8 cellular contexts compared by ENCODE assay signal in the genomic region with DNA sequence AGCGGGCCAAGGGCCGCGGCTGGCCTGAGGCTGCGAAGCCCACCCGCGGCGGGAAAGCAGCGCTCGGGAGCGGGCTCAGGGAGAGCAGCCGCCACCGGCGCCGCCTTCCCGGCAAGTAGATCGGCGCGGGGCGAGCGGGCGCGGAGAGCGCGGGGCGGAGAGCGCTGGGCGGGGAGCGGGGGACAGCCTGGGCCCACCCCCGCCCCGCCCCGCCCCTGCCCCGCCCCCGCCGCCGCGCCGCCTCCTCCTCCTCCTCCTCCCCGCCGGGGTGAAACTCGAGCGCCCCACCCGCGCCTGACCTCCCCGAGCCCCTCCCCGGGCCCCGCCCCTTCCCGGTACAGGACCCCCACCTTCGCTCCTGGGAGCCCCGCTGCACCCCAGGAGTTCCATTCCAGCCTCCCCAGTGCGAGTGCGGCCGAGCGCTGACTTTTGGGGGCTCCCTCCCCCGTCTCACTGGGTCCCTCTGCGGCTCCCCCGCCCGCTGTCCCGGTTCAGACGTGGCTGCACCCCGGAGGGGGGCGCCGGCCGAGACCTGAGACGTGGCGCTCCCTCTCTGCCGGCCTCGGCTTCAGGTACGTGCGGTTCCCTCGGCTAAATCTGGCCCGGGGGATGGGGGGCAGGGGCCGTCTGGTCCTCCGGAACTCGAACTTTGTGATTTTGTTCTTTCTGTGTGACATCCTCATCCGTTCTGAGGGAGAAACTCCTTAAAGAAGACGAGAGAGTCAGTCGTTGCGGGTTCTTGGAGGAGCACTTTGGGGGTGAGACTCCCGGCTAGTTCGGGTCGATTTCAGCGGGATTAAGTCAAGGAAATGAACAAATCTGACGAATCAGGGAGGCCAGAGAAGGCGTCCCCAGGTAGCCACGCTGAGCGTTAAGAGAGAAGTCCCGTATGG. TPM values are rescaled to one million over a fixed set of nuclear protein-coding genes. Genes with fewer than 3 reads are reported as not detected.
DNase-seq lines count a peak whose midpoint lies in the region; ATAC-seq and TF ChIP-seq lines count a peak whose summit lies in the region.

A gene with protein sequence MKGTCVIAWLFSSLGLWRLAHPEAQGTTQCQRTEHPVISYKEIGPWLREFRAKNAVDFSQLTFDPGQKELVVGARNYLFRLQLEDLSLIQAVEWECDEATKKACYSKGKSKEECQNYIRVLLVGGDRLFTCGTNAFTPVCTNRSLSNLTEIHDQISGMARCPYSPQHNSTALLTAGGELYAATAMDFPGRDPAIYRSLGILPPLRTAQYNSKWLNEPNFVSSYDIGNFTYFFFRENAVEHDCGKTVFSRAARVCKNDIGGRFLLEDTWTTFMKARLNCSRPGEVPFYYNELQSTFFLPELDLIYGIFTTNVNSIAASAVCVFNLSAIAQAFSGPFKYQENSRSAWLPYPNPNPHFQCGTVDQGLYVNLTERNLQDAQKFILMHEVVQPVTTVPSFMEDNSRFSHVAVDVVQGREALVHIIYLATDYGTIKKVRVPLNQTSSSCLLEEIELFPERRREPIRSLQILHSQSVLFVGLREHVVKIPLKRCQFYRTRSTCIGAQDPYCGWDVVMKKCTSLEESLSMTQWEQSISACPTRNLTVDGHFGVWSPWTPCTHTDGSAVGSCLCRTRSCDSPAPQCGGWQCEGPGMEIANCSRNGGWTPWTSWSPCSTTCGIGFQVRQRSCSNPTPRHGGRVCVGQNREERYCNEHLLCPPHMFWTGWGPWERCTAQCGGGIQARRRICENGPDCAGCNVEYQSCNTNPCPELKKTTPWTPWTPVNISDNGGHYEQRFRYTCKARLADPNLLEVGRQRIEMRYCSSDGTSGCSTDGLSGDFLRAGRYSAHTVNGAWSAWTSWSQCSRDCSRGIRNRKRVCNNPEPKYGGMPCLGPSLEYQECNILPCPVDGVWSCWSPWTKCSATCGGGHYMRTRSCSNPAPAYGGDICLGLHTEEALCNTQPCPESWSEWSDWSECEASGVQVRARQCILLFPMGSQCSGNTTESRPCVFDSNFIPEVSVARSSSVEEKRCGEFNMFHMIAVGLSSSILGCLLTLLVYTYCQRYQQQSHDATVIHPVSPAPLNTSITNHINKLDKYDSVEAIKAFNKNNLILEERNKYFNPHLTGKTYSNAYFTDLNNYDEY (minus strand): TSS at position 117 of the 893 bp plus-strand sequence. CDS start 166,129 bp downstream, outside the sequence.

- H3K4me3 ChIP-seq in gastroesophageal sphincter = peak within 1 kb of the TSS; percentile 78 to 82
- H3K4me3 ChIP-seq in neural cell (ENCODE audit: low read length) = peak within 1 kb of the TSS; percentile 88

- peaks cover 25% of the 10 kb centered on the region for H3K27me3 ChIP-seq in gastroesophageal sphincter
- H3K27me3 ChIP-seq in neural cell (ENCODE audit: insufficient read depth, low read depth, low read length) = no peaks in the 10 kb centered on the region

- peak within 1 kb of the TSS; percentile 86 to 90 (median 88) for H3K27ac ChIP-seq in gastroesophageal sphincter
- no peak within 1 kb of the TSS for H3K27ac ChIP-seq in neural cell (ENCODE audit: low read length)

- H3K9me3 ChIP-seq in gastroesophageal sphincter = no peaks in the 10 kb centered on the region
- H3K9me3 ChIP-seq in neural cell (ENCODE audit: low read length) = no peaks in the 10 kb centered on the region

- TF ChIP-seq EP300 in gastroesophageal sphincter (IDR thresholded peaks at IDR 0.05) (no peak), neural cell (conservative IDR thresholded peaks at IDR 0.05; ENCODE audit: poor library complexity, severe bottlenecking) (no peak)

- no peak for TF ChIP-seq RAD21 in neural cell (conservative IDR thresholded peaks at IDR 0.05)

- H3K36me3 ChIP-seq in gastroesophageal sphincter (peaks cover 0 to 21% of the 10 kb centered on the region in 2 donors), neural cell (ENCODE audit: insufficient read depth, low read length) (no peaks in the 10 kb centered on the region)

- DNase-seq in Daoy (ENCODE audit: low read depth) (peak; percentile 65), HPDE6-E6E7 (ENCODE audit: extremely low spot score) (peak; percentile 37), SHP77 treated with DMSO at 0.1 percent for 48 hours (lab: John Stamatoyannopoulos, UW) (no peak), SHP77 (lab: John Stamatoyannopoulos, UW) (no peak)

- H3K4me1 Mint-ChIP-seq in activated T-helper 17 cell treated with anti-CD3 and anti-CD28 coated beads, Interleukin-2, amount 50 U/mL, for 72 hours = peaks cover 4% of the 10 kb centered on the region

- 0 to 15% methylated on average over 5 to 6 of the region's 87 CpGs for WGBS in gastroesophageal sphincter (ENCODE audit: low coverage in 1 of 2), 2 donors

- H3F3A ChIP-seq in neural cell (ENCODE audit: insufficient read depth, low read length, poor library complexity, severe bottlenecking) = peaks cover 3% of the 10 kb centered on the region

- H2AFZ ChIP-seq in neural cell (ENCODE audit: low read depth, low read length) = peak within 1 kb of the TSS; percentile 21

- no peak for TF ChIP-seq POLR2A in gastroesophageal sphincter (IDR thresholded peaks at IDR 0.05)

- peaks cover 0 to 35% (median 13%) of the 10 kb centered on the region in 3 donors for H3K4me1 ChIP-seq in gastroesophageal sphincter

- H3K4me2 ChIP-seq in neural cell (ENCODE audit: low read length) = peak within 1 kb of the TSS; percentile 90

- peaks cover 4% of the 10 kb centered on the region for H3K36me3 Mint-ChIP-seq in activated T-helper 17 cell treated with anti-CD3 and anti-CD28 coated beads, Interleukin-2, amount 50 U/mL, for 72 hours (ENCODE audit: low read depth)

- H3K79me2 ChIP-seq in neural cell (replicated peaks; ENCODE audit: insufficient read depth, low read length) = peaks cover 10% of the 10 kb centered on the region

- H4K20me1 ChIP-seq in neural cell (ENCODE audit: insufficient read depth) = no peaks in the 10 kb centered on the region

- H3K27ac Mint-ChIP-seq in activated T-helper 17 cell treated with anti-CD3 and anti-CD28 coated beads, Interleukin-2, amount 50 U/mL, for 72 hours = no peak within 1 kb of the TSS

- H3K9me3 Mint-ChIP-seq in activated T-helper 17 cell treated with anti-CD3 and anti-CD28 coated beads, Interleukin-2, amount 50 U/mL, for 72 hours = no peaks in the 10 kb centered on the region

- ATAC-seq in activated T-helper 17 cell treated with anti-CD3 and anti-CD28 coated beads, Interleukin-2, amount 50 U/mL, for 72 hours (replicated peaks) = no peak
- ATAC-seq in gastroesophageal sphincter (peak; percentile 83), GM21529 (IDR thresholded peaks at IDR 0.05; ENCODE audit: unreplicated experiment) (no peak)

- no peaks in the 10 kb centered on the region for H3K9me2 ChIP-seq in neural cell (ENCODE audit: insufficient read depth, low read length)

- H3K9ac ChIP-seq in neural cell (ENCODE audit: low read length) = peak within 1 kb of the TSS; percentile 57

- TF ChIP-seq CTCF in gastroesophageal sphincter (IDR thresholded peaks at IDR 0.05) = peak in 1 of 4 experiments; percentile 6
- TF ChIP-seq CTCF in neural cell (IDR thresholded peaks at IDR 0.05; ENCODE audit: poor library complexity, severe bottlenecking) = no peak

- peak within 1 kb of the TSS; percentile 58 for H3K4me3 Mint-ChIP-seq in activated T-helper 17 cell treated with anti-CD3 and anti-CD28 coated beads, Interleukin-2, amount 50 U/mL, for 72 hours

- peaks cover 20% of the 10 kb centered on the region for H3K27me3 Mint-ChIP-seq in activated T-helper 17 cell treated with anti-CD3 and anti-CD28 coated beads, Interleukin-2, amount 50 U/mL, for 72 hours

TF ChIP-seq in neural cell, 6 proteins besides CTCF, POLR2A, EP300 and RAD21:
- TF ChIP-seq, protein P1, sequence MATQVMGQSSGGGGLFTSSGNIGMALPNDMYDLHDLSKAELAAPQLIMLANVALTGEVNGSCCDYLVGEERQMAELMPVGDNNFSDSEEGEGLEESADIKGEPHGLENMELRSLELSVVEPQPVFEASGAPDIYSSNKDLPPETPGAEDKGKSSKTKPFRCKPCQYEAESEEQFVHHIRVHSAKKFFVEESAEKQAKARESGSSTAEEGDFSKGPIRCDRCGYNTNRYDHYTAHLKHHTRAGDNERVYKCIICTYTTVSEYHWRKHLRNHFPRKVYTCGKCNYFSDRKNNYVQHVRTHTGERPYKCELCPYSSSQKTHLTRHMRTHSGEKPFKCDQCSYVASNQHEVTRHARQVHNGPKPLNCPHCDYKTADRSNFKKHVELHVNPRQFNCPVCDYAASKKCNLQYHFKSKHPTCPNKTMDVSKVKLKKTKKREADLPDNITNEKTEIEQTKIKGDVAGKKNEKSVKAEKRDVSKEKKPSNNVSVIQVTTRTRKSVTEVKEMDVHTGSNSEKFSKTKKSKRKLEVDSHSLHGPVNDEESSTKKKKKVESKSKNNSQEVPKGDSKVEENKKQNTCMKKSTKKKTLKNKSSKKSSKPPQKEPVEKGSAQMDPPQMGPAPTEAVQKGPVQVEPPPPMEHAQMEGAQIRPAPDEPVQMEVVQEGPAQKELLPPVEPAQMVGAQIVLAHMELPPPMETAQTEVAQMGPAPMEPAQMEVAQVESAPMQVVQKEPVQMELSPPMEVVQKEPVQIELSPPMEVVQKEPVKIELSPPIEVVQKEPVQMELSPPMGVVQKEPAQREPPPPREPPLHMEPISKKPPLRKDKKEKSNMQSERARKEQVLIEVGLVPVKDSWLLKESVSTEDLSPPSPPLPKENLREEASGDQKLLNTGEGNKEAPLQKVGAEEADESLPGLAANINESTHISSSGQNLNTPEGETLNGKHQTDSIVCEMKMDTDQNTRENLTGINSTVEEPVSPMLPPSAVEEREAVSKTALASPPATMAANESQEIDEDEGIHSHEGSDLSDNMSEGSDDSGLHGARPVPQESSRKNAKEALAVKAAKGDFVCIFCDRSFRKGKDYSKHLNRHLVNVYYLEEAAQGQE (IDR thresholded peaks at IDR 0.05; ENCODE audit: borderline replicate concordance) = no peak
- TF ChIP-seq EZH2 (IDR thresholded peaks at IDR 0.05; ENCODE audit: borderline replicate concordance, insufficient read depth, low read length, poor library complexity, severe bottlenecking) (no peak), POLR2AphosphoS5 (IDR thresholded peaks at IDR 0.05) (no peak), TAF1 (IDR thresholded peaks at IDR 0.05; ENCODE audit: low read depth) (no peak), SMC3 (conservative IDR thresholded peaks at IDR 0.05; ENCODE audit: poor library complexity) (no peak), MXI1 (conservative IDR thresholded peaks at IDR 0.05; ENCODE audit: poor library complexity, severe bottlenecking) (no peak)

RNA-seq across cellular contexts. Expression of the gene that starts here (rescaled TPM):
- 0.21 and 0.23 TPM in 2 replicates for total RNA-seq in Daoy (2014; rRNA removed; shearing (Covaris generic))
- total RNA-seq in activated T-helper 17 cell treated with anti-CD3 and anti-CD28 coated beads, Interleukin-2, amount 50 U/mL, for 72 hours = not detected
- total RNA-seq in gastroesophageal sphincter = 1 to 10 TPM; 2.3 to 4.7 (median 3.7) TPM
- polyA plus RNA-seq in neural cell = 3.2 and 4.3 TPM in 2 replicates
- polyA minus RNA-seq in neural cell = 9.7 and 12.6 TPM in 2 replicates

Comparison
In these comparisons a context has a peak if more than half of its experiments do, and no peak if none do; other contexts are left out.
1. Peak in DNase-seq in Daoy; RNA of the gene not detected or under 1 TPM.